ENCODE assay signal across 22 cellular contexts in genomic region chr7:155683714-155684113, GRCh38. TPM values are rescaled to one million over a fixed set of nuclear protein-coding genes. Genes with fewer than 3 reads are reported as not detected.
DNase-seq lines count a peak whose midpoint lies in the region; ATAC-seq and TF ChIP-seq lines count a peak whose summit lies in the region.
"Had no signal": no experiment of that assay in that cellular context is flagged by ENCODE, and none has a peak within 500 bp of the region (broad histone marks: within the 10 kb centered on the region; RNA-seq: fewer than 3 reads in every experiment).

No MANE protein-coding gene starts in this region.

- H3K9ac ChIP-seq in neural progenitor cell: no peak overlapping the region

- peaks cover 0 to 34% of the 10 kb centered on the region in 2 experiments; a peak in 2 of 3 replicates for H3K36me3 ChIP-seq in HEK293 (ENCODE audit: control insufficient read depth in 2 of 2, insufficient read depth in 1 of 2, low read length in 2 of 2)
- H3K36me3 ChIP-seq in neural progenitor cell: peaks cover 26% of the 10 kb centered on the region

- no peak for ATAC-seq in activated CD4-positive, alpha-beta T cell treated with anti-CD3 and anti-CD28 coated beads for 36 hours
- ATAC-seq in GM21786 (IDR thresholded peaks at IDR 0.05; ENCODE audit: unreplicated experiment): no peak
- ATAC-seq: Panc1 had no signal

- no peak for DNase-seq in activated CD4-positive, alpha-beta T cell treated with anti-CD3 and anti-CD28 coated beads for 36 hours
- no peak for DNase-seq in activated CD4-positive, alpha-beta T cell treated with anti-CD3 and anti-CD28 coated beads for 48 hours
- no peak for DNase-seq in neural progenitor cell (ENCODE audit: low spot score)
- DNase-seq in ecto neural progenitor cell (ENCODE audit: low spot score): no peak
- DNase-seq in stimulated activated CD4-positive, alpha-beta T cell treated with anti-CD3 and anti-CD28 coated beads, Interleukin-4, amount 100 ng/mL, for 4 hours: no peak
- DNase-seq: DMS79, H9, KG1, NCI-H1092 treated with DMSO at 0.1 percent for 48 hours, NCI-H1436 treated with DMSO at 0.1 percent for 48 hours, NCI-H1930, NCI-H2227 treated with DMSO at 0.1 percent for 48 hours, NCI-H510A treated with DMSO at 0.1 percent for 48 hours, NCI-H774, SIG-M5 had no signal

- H3K27ac ChIP-seq in HEK293 (ENCODE audit: extremely low read depth, low read depth, low read length) (no peak overlapping the region), neural progenitor cell (no peak overlapping the region)
- H3K27ac ChIP-seq: 22Rv1; BLaER1 treated with 17β-estradiol and CSF1 and Interleukin-3, amounts not matched to agents 10 nM and 100 nM; HL-60 had no signal

- H3K4me1 ChIP-seq in HEK293 (ENCODE audit: control insufficient read depth, insufficient read depth, low read length): no peaks in the 10 kb centered on the region
- H3K4me1 ChIP-seq in neural progenitor cell: peaks cover 11% of the 10 kb centered on the region

- peaks cover 75% of the 10 kb centered on the region for H3K36me3 Mint-ChIP-seq in activated CD4-positive, alpha-beta T cell treated with anti-CD3 and anti-CD28 coated beads for 36 hours (ENCODE audit: low read depth)
- peaks cover 86% of the 10 kb centered on the region for H3K36me3 Mint-ChIP-seq in brain
- H3K36me3 Mint-ChIP-seq in neural progenitor cell: peaks cover 60% of the 10 kb centered on the region

- peaks cover 61% of the 10 kb centered on the region for H4K20me1 ChIP-seq in neural progenitor cell (ENCODE audit: low read depth)

- H2AFZ ChIP-seq in neural progenitor cell (replicated peaks): no peak overlapping the region

- no peak overlapping the region for H3K4me3 Mint-ChIP-seq in activated CD4-positive, alpha-beta T cell treated with anti-CD3 and anti-CD28 coated beads for 36 hours
- H3K4me3 Mint-ChIP-seq in brain (peak overlapping the region in 2 of 5 experiments; percentile 14 to 71), neural progenitor cell (no peak overlapping the region)
- H3K4me3 Mint-ChIP-seq: H9 had no signal

- no peaks in the 10 kb centered on the region for H3K27me3 ChIP-seq in neural progenitor cell
- H3K27me3 ChIP-seq: BLaER1 treated with 17β-estradiol and CSF1 and Interleukin-3, amounts not matched to agents 10 nM and 100 nM had no signal

- CTCF ChIA-PET in activated CD4-positive, alpha-beta T cell treated with anti-CD3 and anti-CD28 coated beads for 36 hours (lab: Charles Lee): interaction anchor here (0.7 to 1.5 kb wide), 5 partner anchors 11 to 80 kb away, joined by 3 to 5 read pairs (median 3); no protein-coding TSS in a partner anchor
- CTCF ChIA-PET in HEK293 (lab: Yijun Ruan, JAX): no interaction called here

- peaks cover 88% of the 10 kb centered on the region for H3K79me2 ChIP-seq in neural progenitor cell (ENCODE audit: low read depth)

- POLR2A ChIA-PET in activated CD4-positive, alpha-beta T cell treated with anti-CD3 and anti-CD28 coated beads for 36 hours (lab: Charles Lee): no interaction called here
- POLR2A ChIA-PET in HEK293 (lab: Yijun Ruan, JAX): no interaction called here

- peaks cover 2% of the 10 kb centered on the region for H3F3A ChIP-seq in neural progenitor cell (ENCODE audit: low read depth)

- intact Hi-C loops in activated CD4-positive, alpha-beta T cell treated with anti-CD3 and anti-CD28 coated beads for 36 hours (cut with DNase I, micrococcal nuclease): no loop called here

- H3K27ac Mint-ChIP-seq in activated CD4-positive, alpha-beta T cell treated with anti-CD3 and anti-CD28 coated beads for 36 hours: peak overlapping the region; percentile 58
- H3K27ac Mint-ChIP-seq in brain (peak overlapping the region; percentile 18 to 89 (median 70)), neural progenitor cell (peak overlapping the region; percentile 20)

- H3K4me2 ChIP-seq in neural progenitor cell: no peak overlapping the region
- H3K4me2 ChIP-seq: BLaER1 treated with 17β-estradiol and CSF1 and Interleukin-3, amounts not matched to agents 10 nM and 100 nM had no signal

- no peaks in the 10 kb centered on the region for H3K27me3 Mint-ChIP-seq in activated CD4-positive, alpha-beta T cell treated with anti-CD3 and anti-CD28 coated beads for 36 hours
- no peaks in the 10 kb centered on the region for H3K27me3 Mint-ChIP-seq in brain
- H3K27me3 Mint-ChIP-seq in neural progenitor cell (ENCODE audit: insufficient read depth, low read depth): no peaks in the 10 kb centered on the region

- H3K4me1 Mint-ChIP-seq in activated CD4-positive, alpha-beta T cell treated with anti-CD3 and anti-CD28 coated beads for 36 hours: peaks cover 71% of the 10 kb centered on the region
- H3K4me1 Mint-ChIP-seq in brain (peaks cover 48% of the 10 kb centered on the region), neural progenitor cell (peaks cover 21% of the 10 kb centered on the region)

- no peaks in the 10 kb centered on the region for H3K9me3 ChIP-seq in HEK293 (ENCODE audit: control insufficient read depth, insufficient read depth, low read depth, low read length)
- H3K9me3 ChIP-seq in neural progenitor cell (ENCODE audit: low read depth): peaks cover 3% of the 10 kb centered on the region

- TF ChIP-seq CTCF in HEK293 (tag by site-specific recombination; IDR thresholded peaks at IDR 0.05) (no peak), brain (conservative IDR thresholded peaks at IDR 0.05) (no peak), neural progenitor cell (IDR thresholded peaks at IDR 0.05) (no peak)

- H3K4me3 ChIP-seq in HEK293 (ENCODE audit: low read depth, low read length): no peak overlapping the region
- no peak overlapping the region for H3K4me3 ChIP-seq in neural progenitor cell
- H3K4me3 ChIP-seq: BLaER1 treated with 17β-estradiol and CSF1 and Interleukin-3, amounts not matched to agents 10 nM and 100 nM had no signal

- H3K9me3 Mint-ChIP-seq in activated CD4-positive, alpha-beta T cell treated with anti-CD3 and anti-CD28 coated beads for 36 hours (ENCODE audit: low read depth): peaks cover 3% of the 10 kb centered on the region
- H3K9me3 Mint-ChIP-seq in brain (peaks cover 13 to 33% (median 20%) of the 10 kb centered on the region in 5 experiments), neural progenitor cell (peaks cover 13% of the 10 kb centered on the region)

TF ChIP-seq in HEK293, 187 proteins besides CTCF, POLR2A, EP300 and RAD21:
- TF ChIP-seq ZIC2 (tag by site-specific recombination; IDR thresholded peaks at IDR 0.05) (no peak), PRDM6 (tag by site-specific recombination; IDR thresholded peaks at IDR 0.05) (peak; percentile 41; the same call in 1 of the 2 replicates), ZNF132 (tag by site-specific recombination; IDR thresholded peaks at IDR 0.05; ENCODE audit: borderline replicate concordance) (no peak)

RNA-seq across cellular contexts. Expression of gene RBM33, which starts 39.3 kb away (rescaled TPM):
- total RNA-seq in activated CD4-positive, alpha-beta T cell treated with anti-CD3 and anti-CD28 coated beads for 36 hours: 10 to 100 TPM; 67.6 to 81.1 TPM
- polyA plus RNA-seq in brain (ENCODE audit: insufficient read depth, low read depth, low replicate concordance): 14.4 TPM
- total RNA-seq in neural progenitor cell (ENCODE audit: low replicate concordance): 31.9 and 48.6 TPM in 2 replicates

Comparison
In these comparisons a context has a peak if more than half of its experiments do, and no peak if none do; other contexts are left out.
1. H3K27ac Mint-ChIP-seq: peak in every context shown above with its lines; median percentile 70 in brain; 58 in activated CD4-positive, alpha-beta T cell treated with anti-CD3 and anti-CD28 coated beads for 36 hours; 20 in neural progenitor cell.